17 cellular contexts compared by ENCODE assay signal in genomic region chr6:163836916-163837660, GRCh38.
A peak's percentile ranks its signal among the peaks of the same experiment; 100 is the strongest.
DNase-seq lines count a peak whose midpoint lies in the region; ATAC-seq and TF ChIP-seq lines count a peak whose summit lies in the region.
"Had no signal": no experiment of that assay in that cellular context is flagged by ENCODE, and none has a peak within 500 bp of the region (broad histone marks: within the 10 kb centered on the region; RNA-seq: fewer than 3 reads in every experiment).

No MANE protein-coding gene starts in this region.

- no peaks in the 10 kb centered on the region for H3K36me3 Mint-ChIP-seq in effector memory CD8-positive, alpha-beta T cell (ENCODE audit: insufficient read depth)

- H3K36me3 ChIP-seq in sigmoid colon: no peaks in the 10 kb centered on the region

- DNase-seq in G401 (ENCODE audit: low spot score): peak; percentile 3
- DNase-seq in SK-MEL-5 (ENCODE audit: low read depth, low spot score): peak; percentile 47
- no peak for DNase-seq in left ventricle myocardium superior
- no peak for DNase-seq in sigmoid colon
- DNase-seq in effector memory CD8-positive, alpha-beta T cell: no peak
- no peak for DNase-seq in DMS79 treated with DMSO at 0.1 percent for 48 hours (lab: John Stamatoyannopoulos, UW)
- DNase-seq: activated CD4-positive, alpha-beta T cell treated with anti-CD3 and anti-CD28 coated beads, Interleukin-2, amount 50 U/mL, for 1 hour; effector CD8-positive, alpha-beta T cell; NCI-H1092; NCI-H226; stimulated activated naive CD4-positive, alpha-beta T cell treated with Interleukin-2 at 50 U/mL for 16 hours had no signal

- H3K4me1 ChIP-seq in sigmoid colon: peaks cover 0 to 19% (median 14%) of the 10 kb centered on the region in 4 donors

- H3K9me3 Mint-ChIP-seq in effector memory CD8-positive, alpha-beta T cell: peaks cover 0 to 12% of the 10 kb centered on the region in 2 donors

- no peak for TF ChIP-seq EP300 in sigmoid colon (IDR thresholded peaks at IDR 0.05)

- in situ Hi-C loops in G401 (cut with HindIII; ENCODE audit: low sequenced_read_pairs) (no loop called here), SK-MEL-5 (cut with HindIII; ENCODE audit: low pct_unique_long_range_greater_than_20kb, low sequenced_read_pairs) (no loop called here)

- H3K4me1 Mint-ChIP-seq in effector memory CD8-positive, alpha-beta T cell (ENCODE audit: low read depth in 2 of 2): no peaks in the 10 kb centered on the region

- no peak for TF ChIP-seq POLR2A in sigmoid colon (IDR thresholded peaks at IDR 0.05)

- H3K4me3 Mint-ChIP-seq in effector memory CD8-positive, alpha-beta T cell: no peak overlapping the region

- ATAC-seq in left ventricle myocardium superior (peak; percentile 24), HG03469 (IDR thresholded peaks at IDR 0.05; ENCODE audit: unreplicated experiment) (no peak), GM21526 (IDR thresholded peaks at IDR 0.05; ENCODE audit: low FRiP score, unreplicated experiment) (no peak)
- ATAC-seq in effector memory CD8-positive, alpha-beta T cell (replicated peaks): no peak
- ATAC-seq: activated naive CD4-positive, alpha-beta T cell treated with anti-CD3 and anti-CD28 coated beads, Interleukin-2, amount 50 U/mL, for 72 hours had no signal

- peak overlapping the region in 2 of 4 donors; percentile 27 to 36 for H3K27ac ChIP-seq in sigmoid colon
- H3K27ac ChIP-seq: KMS-11 had no signal

- intact Hi-C loops in left ventricle myocardium superior (cut with micrococcal nuclease) (no loop called here), sigmoid colon (cut with DNase I) (no loop called here)

- 78 to 79% methylated on average over 8 of the region's 8 CpGs for WGBS in sigmoid colon, 2 donors

- H3K4me3 ChIP-seq in sigmoid colon: peak overlapping the region in 3 of 4 donors; percentile 18 to 35 (median 25)
- H3K4me3 ChIP-seq: lung, skin epidermis had no signal

- H3K27me3 Mint-ChIP-seq in effector memory CD8-positive, alpha-beta T cell: peaks cover under 1 to 26% of the 10 kb centered on the region in 2 donors

- H3K27ac Mint-ChIP-seq in effector memory CD8-positive, alpha-beta T cell: no peak overlapping the region
- H3K27ac Mint-ChIP-seq: activated naive CD4-positive, alpha-beta T cell treated with anti-CD3 and anti-CD28 coated beads, Interleukin-2, amount 50 U/mL, for 72 hours had no signal

- TF ChIP-seq CTCF in sigmoid colon (IDR thresholded peaks at IDR 0.05): no peak

- H3K27me3 ChIP-seq in sigmoid colon: no peaks in the 10 kb centered on the region

- H3K9me3 ChIP-seq in sigmoid colon: peaks cover 0 to 3% (median 0%) of the 10 kb centered on the region in 4 donors

Comparison
In these comparisons a context has a peak if more than half of its experiments do, and no peak if none do; other contexts are left out.
1. DNase-seq: peak in G401 (single experiment) and SK-MEL-5 (single experiment); none in left ventricle myocardium superior (single experiment), sigmoid colon (single experiment), effector memory CD8-positive, alpha-beta T cell (0 of 3) and DMS79 treated with DMSO at 0.1 percent for 48 hours (single experiment).